Comparison of ENCODE assay signal across 1 cellular context in the genomic region with DNA sequence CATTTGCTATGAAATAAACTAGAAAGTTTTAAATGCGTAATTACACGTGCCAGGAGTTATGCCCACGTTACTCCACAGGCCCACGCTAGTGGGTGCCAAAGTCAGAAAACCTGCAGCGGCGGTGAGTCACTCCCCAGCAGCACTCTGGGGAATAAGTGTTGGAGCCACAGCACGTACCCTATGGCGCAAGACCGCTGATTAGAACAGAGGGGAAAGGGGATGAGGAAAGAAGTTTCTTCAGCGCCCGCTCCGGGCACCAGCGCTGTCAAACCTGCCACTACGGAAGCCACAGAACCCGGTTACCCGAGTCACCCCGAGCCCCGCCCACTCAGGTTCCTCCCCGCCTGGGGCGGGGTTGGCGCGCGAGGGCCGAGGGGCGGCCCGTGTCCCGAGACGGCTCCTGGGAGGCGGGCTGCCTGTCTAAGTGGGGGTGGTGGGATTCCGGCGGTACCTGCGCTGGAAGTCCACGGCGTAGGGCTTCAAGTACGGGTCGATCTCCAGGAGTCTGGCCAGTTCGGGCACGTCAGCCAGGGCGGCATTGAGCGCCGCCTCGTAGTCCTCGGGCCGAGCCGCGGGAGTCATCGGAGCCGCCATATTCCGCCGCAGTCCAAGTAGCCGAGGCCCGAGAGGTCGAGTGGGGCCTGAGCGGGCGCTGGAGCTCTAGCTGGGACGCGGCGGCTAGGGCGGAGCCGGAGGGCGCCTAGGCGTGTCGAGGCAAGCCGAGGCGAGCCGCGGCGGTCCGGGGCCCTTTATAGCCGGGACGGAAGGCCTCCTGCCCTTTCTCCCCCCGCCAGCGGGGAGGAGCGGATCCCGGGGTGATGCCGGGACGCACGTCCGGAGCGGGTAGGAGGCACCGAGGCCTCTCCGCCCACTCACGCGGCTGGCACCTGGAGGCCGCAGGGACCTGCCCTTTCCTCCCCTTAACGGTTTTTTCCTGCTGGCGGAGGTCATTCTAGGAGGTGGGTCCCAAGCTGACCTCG.
TF ChIP-seq lines count a peak whose summit lies in the region.

Gene GBE1, minus strand, starts transcription at position 722 of the 980 bp plus-strand sequence. Its CDS starts 128 bp downstream, at position 594.

TF ChIP-seq in HepG2, 621 proteins besides CTCF, POLR2A, EP300 and RAD21 (continued from another document and continues in another):
- TF ChIP-seq, protein P1, sequence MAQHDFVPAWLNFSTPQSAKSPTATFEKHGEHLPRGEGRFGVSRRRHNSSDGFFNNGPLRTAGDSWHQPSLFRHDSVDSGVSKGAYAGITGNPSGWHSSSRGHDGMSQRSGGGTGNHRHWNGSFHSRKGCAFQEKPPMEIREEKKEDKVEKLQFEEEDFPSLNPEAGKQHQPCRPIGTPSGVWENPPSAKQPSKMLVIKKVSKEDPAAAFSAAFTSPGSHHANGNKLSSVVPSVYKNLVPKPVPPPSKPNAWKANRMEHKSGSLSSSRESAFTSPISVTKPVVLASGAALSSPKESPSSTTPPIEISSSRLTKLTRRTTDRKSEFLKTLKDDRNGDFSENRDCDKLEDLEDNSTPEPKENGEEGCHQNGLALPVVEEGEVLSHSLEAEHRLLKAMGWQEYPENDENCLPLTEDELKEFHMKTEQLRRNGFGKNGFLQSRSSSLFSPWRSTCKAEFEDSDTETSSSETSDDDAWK (CRISPR knock-in tag; IDR thresholded peaks at IDR 0.05), result no peak
- TF ChIP-seq ARNT2 (CRISPR knock-in tag; IDR thresholded peaks at IDR 0.05; ENCODE audit: low read depth) (peak; percentile 79), ZNF75D (CRISPR knock-in tag; IDR thresholded peaks at IDR 0.05; ENCODE audit: borderline replicate concordance) (no peak), ZNF713 (CRISPR knock-in tag; IDR thresholded peaks at IDR 0.05) (no peak), YY1 (IDR thresholded peaks at IDR 0.05; ENCODE audit: insufficient read depth, insufficient replicate concordance, low read depth, low read length) (peak; percentile 93), REPIN1 (CRISPR knock-in tag; IDR thresholded peaks at IDR 0.05; ENCODE audit: borderline replicate concordance, low read depth) (peak; percentile 34; the same call in 1 of the 2 replicates), FOSL1 (CRISPR knock-in tag; IDR thresholded peaks at IDR 0.05; ENCODE audit: borderline replicate concordance) (peak; percentile 64), ATF1 (CRISPR knock-in tag; IDR thresholded peaks at IDR 0.05) (no peak), FOXP1 (IDR thresholded peaks at IDR 0.05) (no peak), FOXP1 (CRISPR knock-in tag; IDR thresholded peaks at IDR 0.05) (peak; percentile 48; the same call in 1 of the 2 replicates), ZNF720 (CRISPR knock-in tag; IDR thresholded peaks at IDR 0.05) (no peak), PHF8 (CRISPR knock-in tag; IDR thresholded peaks at IDR 0.05) (peak; percentile 99), ZSCAN20 (CRISPR knock-in tag; IDR thresholded peaks at IDR 0.05; ENCODE audit: borderline replicate concordance) (peak; percentile 98; the same call in 1 of the 2 replicates), SOX5 (CRISPR knock-in tag; IDR thresholded peaks at IDR 0.05; ENCODE audit: borderline replicate concordance) (peak; percentile 74; the same call in 1 of the 2 replicates), SP4 (CRISPR knock-in tag; IDR thresholded peaks at IDR 0.05) (peak; percentile 89), FOXM1 (CRISPR knock-in tag; IDR thresholded peaks at IDR 0.05) (no peak), ZKSCAN8 (CRISPR knock-in tag; IDR thresholded peaks at IDR 0.05; ENCODE audit: borderline replicate concordance) (0 out of 2 replicates have a peak, but pooled peaks have one; percentile 64), U2AF2 (IDR thresholded peaks at IDR 0.05; ENCODE audit: low read depth, low read length) (no peak), KLF15 (CRISPR knock-in tag; IDR thresholded peaks at IDR 0.05; ENCODE audit: borderline replicate concordance) (peak; percentile 82; the same call in 1 of the 2 replicates), ZNF766 (CRISPR knock-in tag; IDR thresholded peaks at IDR 0.05; ENCODE audit: borderline replicate concordance) (peak; percentile 98), CBFB (CRISPR knock-in tag; IDR thresholded peaks at IDR 0.05) (peak; percentile 54), ZNF30 (CRISPR knock-in tag; IDR thresholded peaks at IDR 0.05) (0 out of 2 replicates have a peak, but pooled peaks have one; percentile 62), MXD4 (CRISPR knock-in tag; IDR thresholded peaks at IDR 0.05) (peak; percentile 82), NFRKB (IDR thresholded peaks at IDR 0.05) (no peak), SATB2 (CRISPR knock-in tag; IDR thresholded peaks at IDR 0.05) (peak; percentile 66; the same call in 1 of the 2 replicates), AHDC1 (CRISPR knock-in tag; IDR thresholded peaks at IDR 0.05; ENCODE audit: borderline replicate concordance) (peak; percentile 86; the same call in 1 of the 2 replicates), ZNF335 (CRISPR knock-in tag; IDR thresholded peaks at IDR 0.05) (peak; percentile 68), ATM (IDR thresholded peaks at IDR 0.05; ENCODE audit: borderline replicate concordance) (no peak), TOE1 (CRISPR knock-in tag; IDR thresholded peaks at IDR 0.05) (no peak), ZBTB46 (CRISPR knock-in tag; IDR thresholded peaks at IDR 0.05; ENCODE audit: borderline replicate concordance) (no peak), CHD4 (IDR thresholded peaks at IDR 0.05; ENCODE audit: borderline replicate concordance, low read length) (no peak), HDAC6 (IDR thresholded peaks at IDR 0.05; ENCODE audit: low read depth, low read length) (no peak), ZNF235 (CRISPR knock-in tag; IDR thresholded peaks at IDR 0.05; ENCODE audit: borderline replicate concordance) (peak; percentile 95), ZBTB21 (CRISPR knock-in tag; IDR thresholded peaks at IDR 0.05) (no peak; the same call in none of the 2 replicates), ZNF777 (CRISPR knock-in tag; IDR thresholded peaks at IDR 0.05) (peak; percentile 87), FOXA3 (CRISPR knock-in tag; IDR thresholded peaks at IDR 0.05) (peak; percentile 68), IKZF1 (IDR thresholded peaks at IDR 0.05) (no peak), ZNF550 (CRISPR knock-in tag; IDR thresholded peaks at IDR 0.05; ENCODE audit: borderline replicate concordance) (no peak), GABPB1 (CRISPR knock-in tag; IDR thresholded peaks at IDR 0.05) (peak; percentile 88)
- TF ChIP-seq, protein P2, sequence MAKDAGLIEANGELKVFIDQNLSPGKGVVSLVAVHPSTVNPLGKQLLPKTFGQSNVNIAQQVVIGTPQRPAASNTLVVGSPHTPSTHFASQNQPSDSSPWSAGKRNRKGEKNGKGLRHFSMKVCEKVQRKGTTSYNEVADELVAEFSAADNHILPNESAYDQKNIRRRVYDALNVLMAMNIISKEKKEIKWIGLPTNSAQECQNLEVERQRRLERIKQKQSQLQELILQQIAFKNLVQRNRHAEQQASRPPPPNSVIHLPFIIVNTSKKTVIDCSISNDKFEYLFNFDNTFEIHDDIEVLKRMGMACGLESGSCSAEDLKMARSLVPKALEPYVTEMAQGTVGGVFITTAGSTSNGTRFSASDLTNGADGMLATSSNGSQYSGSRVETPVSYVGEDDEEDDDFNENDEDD (CRISPR knock-in tag; IDR thresholded peaks at IDR 0.05; ENCODE audit: borderline replicate concordance), result peak; percentile 69; the same call in 1 of the 2 replicates
- TF ChIP-seq, protein P3, sequence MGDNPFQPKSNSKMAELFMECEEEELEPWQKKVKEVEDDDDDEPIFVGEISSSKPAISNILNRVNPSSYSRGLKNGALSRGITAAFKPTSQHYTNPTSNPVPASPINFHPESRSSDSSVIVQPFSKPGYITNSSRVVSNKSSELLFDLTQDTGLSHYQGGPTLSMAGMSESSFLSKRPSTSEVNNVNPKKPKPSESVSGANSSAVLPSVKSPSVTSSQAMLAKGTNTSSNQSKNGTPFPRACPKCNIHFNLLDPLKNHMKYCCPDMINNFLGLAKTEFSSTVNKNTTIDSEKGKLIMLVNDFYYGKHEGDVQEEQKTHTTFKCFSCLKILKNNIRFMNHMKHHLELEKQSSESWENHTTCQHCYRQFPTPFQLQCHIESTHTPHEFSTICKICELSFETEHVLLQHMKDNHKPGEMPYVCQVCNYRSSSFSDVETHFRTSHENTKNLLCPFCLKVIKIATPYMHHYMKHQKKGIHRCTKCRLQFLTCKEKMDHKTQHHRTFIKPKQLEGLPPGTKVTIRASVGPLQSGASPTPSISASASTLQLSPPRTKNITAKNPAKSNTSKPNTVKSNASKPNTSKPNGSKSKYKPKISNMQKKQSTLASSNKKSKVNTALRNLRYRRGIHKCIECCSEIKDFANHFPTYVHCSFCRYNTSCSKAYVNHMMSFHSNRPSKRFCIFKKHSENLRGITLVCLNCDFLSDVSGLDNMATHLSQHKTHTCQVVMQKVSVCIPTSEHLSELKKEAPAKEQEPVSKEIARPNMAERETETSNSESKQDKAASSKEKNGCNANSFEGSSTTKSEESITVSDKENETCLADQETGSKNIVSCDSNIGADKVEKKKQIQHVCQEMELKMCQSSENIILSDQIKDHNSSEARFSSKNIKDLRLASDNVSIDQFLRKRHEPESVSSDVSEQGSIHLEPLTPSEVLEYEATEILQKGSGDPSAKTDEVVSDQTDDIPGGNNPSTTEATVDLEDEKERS (CRISPR knock-in tag; IDR thresholded peaks at IDR 0.05), result peak; percentile 87
- TF ChIP-seq, protein P4, sequence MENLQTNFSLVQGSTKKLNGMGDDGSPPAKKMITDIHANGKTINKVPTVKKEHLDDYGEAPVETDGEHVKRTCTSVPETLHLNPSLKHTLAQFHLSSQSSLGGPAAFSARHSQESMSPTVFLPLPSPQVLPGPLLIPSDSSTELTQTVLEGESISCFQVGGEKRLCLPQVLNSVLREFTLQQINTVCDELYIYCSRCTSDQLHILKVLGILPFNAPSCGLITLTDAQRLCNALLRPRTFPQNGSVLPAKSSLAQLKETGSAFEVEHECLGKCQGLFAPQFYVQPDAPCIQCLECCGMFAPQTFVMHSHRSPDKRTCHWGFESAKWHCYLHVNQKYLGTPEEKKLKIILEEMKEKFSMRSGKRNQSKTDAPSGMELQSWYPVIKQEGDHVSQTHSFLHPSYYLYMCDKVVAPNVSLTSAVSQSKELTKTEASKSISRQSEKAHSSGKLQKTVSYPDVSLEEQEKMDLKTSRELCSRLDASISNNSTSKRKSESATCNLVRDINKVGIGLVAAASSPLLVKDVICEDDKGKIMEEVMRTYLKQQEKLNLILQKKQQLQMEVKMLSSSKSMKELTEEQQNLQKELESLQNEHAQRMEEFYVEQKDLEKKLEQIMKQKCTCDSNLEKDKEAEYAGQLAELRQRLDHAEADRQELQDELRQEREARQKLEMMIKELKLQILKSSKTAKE (CRISPR knock-in tag; IDR thresholded peaks at IDR 0.05; ENCODE audit: borderline replicate concordance), result no peak; the same call in none of the 2 replicates
- TF ChIP-seq, protein P5, sequence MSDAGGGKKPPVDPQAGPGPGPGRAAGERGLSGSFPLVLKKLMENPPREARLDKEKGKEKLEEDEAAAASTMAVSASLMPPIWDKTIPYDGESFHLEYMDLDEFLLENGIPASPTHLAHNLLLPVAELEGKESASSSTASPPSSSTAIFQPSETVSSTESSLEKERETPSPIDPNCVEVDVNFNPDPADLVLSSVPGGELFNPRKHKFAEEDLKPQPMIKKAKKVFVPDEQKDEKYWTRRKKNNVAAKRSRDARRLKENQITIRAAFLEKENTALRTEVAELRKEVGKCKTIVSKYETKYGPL (CRISPR knock-in tag; IDR thresholded peaks at IDR 0.05), result peak; percentile 58; the same call in 1 of the 2 replicates
